ENCODE assay signal across 2 cellular contexts in genomic region chrX:111164728-111165127, GRCh38.
TF ChIP-seq lines count a peak whose summit lies in the region.

No MANE protein-coding gene starts in this region.

TF ChIP-seq in IMR-90, 13 proteins besides CTCF, POLR2A, EP300 and RAD21:
- TF ChIP-seq ELK1 (IDR thresholded peaks at IDR 0.05; ENCODE audit: borderline replicate concordance, low read depth, low read length) (no peak), USF2 (IDR thresholded peaks at IDR 0.05; ENCODE audit: low read depth, low read length) (no peak), CEBPB (IDR thresholded peaks at IDR 0.05; ENCODE audit: low read depth, low read length) (no peak), MXI1 (IDR thresholded peaks at IDR 0.05; ENCODE audit: borderline replicate concordance, low read depth, low read length) (no peak), SMC3 (IDR thresholded peaks at IDR 0.05; ENCODE audit: low read depth, low read length) (peak; percentile 21; the same call in 1 of the 2 replicates)

TF ChIP-seq in WTC11, 78 proteins besides CTCF, POLR2A, EP300 and RAD21 (continued from another document):
- no peak for TF ChIP-seq MLX (CRISPR knock-in tag; IDR thresholded peaks at IDR 0.05)
